ENCODE assay signal across 18 cellular contexts in the genomic region with DNA sequence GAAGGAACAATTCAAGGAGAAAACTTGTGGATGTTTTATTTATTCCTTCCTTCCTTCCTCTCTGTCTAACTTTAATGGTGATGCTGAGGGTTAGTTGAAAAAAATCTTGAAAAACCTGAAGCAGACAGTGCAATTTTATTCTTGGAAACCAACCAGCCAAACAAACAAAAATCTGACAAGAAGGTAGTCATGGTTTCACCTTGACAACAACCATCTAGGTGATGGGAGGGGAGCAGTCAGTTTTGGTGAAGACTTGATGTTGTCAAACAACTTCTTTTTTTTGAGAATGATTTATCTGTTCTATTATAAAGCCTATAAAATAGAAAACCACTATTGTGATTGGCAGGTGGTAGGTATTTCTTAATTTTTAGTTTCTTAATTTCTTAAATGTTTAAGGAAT.
DNase-seq lines count a peak whose midpoint lies in the region; ATAC-seq and TF ChIP-seq lines count a peak whose summit lies in the region.
"Had no signal": no experiment of that assay in that cellular context is flagged by ENCODE, and none has a peak within 500 bp of the region (broad histone marks: within the 10 kb centered on the region; RNA-seq: fewer than 3 reads in every experiment).

No MANE protein-coding gene starts in this region.

- intact Hi-C loops in activated naive CD4-positive, alpha-beta T cell treated with anti-CD3 and anti-CD28 coated beads for 36 hours (cut with micrococcal nuclease) = loop anchor here (1.0 to 10.0 kb wide), 2 partner anchors 21 to 679 kb away; no protein-coding TSS in a partner anchor
- intact Hi-C loops in transverse colon (cut with DNase I; ENCODE audit: low total_unique reads) = no loop called here

- H3K4me1 ChIP-seq in transverse colon = peaks cover 0 to 11% (median 0%) of the 10 kb centered on the region in 4 donors
- H3K4me1 ChIP-seq: foreskin keratinocyte, right atrium auricular region had no signal

- peaks cover 88% of the 10 kb centered on the region for H3K4me1 Mint-ChIP-seq in activated naive CD4-positive, alpha-beta T cell treated with anti-CD3 and anti-CD28 coated beads for 36 hours (ENCODE audit: low read depth)
- peaks cover 76% of the 10 kb centered on the region for H3K4me1 Mint-ChIP-seq in T-helper 2 cell treated with Interferon-gamma antibody and Interleukin-4, amounts not matched to agents 5 μg/mL and 100 μg/mL, for 36 hours (ENCODE audit: low read depth)
- peaks cover 42 to 68% of the 10 kb centered on the region in 2 donors for H3K4me1 Mint-ChIP-seq in effector memory CD8-positive, alpha-beta T cell (ENCODE audit: low read depth in 2 of 2)
- H3K4me1 Mint-ChIP-seq in stimulated activated naive B cell treated with anti-CD40 and anti-IgM and Interleukin-4, amounts not matched to agents 10 μg/mL and 1 μg/mL and 100 μg/mL, for 72 hours = peaks cover 9 to 13% of the 10 kb centered on the region in 2 donors
- H3K4me1 Mint-ChIP-seq: WTC11 had no signal

- H3K27me3 Mint-ChIP-seq in activated naive CD4-positive, alpha-beta T cell treated with anti-CD3 and anti-CD28 coated beads for 36 hours (ENCODE audit: low read depth) = no peaks in the 10 kb centered on the region
- no peaks in the 10 kb centered on the region for H3K27me3 Mint-ChIP-seq in T-helper 2 cell treated with Interferon-gamma antibody and Interleukin-4, amounts not matched to agents 5 μg/mL and 100 μg/mL, for 36 hours (ENCODE audit: low read depth)
- no peaks in the 10 kb centered on the region for H3K27me3 Mint-ChIP-seq in effector memory CD8-positive, alpha-beta T cell
- H3K27me3 Mint-ChIP-seq in stimulated activated naive B cell treated with anti-CD40 and anti-IgM and Interleukin-4, amounts not matched to agents 10 μg/mL and 1 μg/mL and 100 μg/mL, for 72 hours = no peaks in the 10 kb centered on the region

- in situ Hi-C loops in transverse colon (cut with MboI; ENCODE audit: low pct_ligation_motif_present in 1 of 4, low pct_unique_long_range_greater_than_20kb in 1 of 4, low sequenced_read_pairs in 3 of 4) = no loop called here

- no peak overlapping the region for H3K4me3 ChIP-seq in transverse colon
- H3K4me3 ChIP-seq: lower lobe of right lung, PC-9, right atrium auricular region, SK-N-MC had no signal

- CTCF ChIA-PET in activated naive CD4-positive, alpha-beta T cell treated with anti-CD3 and anti-CD28 coated beads for 36 hours (lab: Charles Lee) = interaction anchor here (1.0 to 1.8 kb wide), 3 partner anchors 10 to 634 kb away, joined by 3 to 5 read pairs (median 3); no protein-coding TSS in a partner anchor

- H3K9me3 Mint-ChIP-seq in activated naive CD4-positive, alpha-beta T cell treated with anti-CD3 and anti-CD28 coated beads for 36 hours = no peaks in the 10 kb centered on the region
- H3K9me3 Mint-ChIP-seq in T-helper 2 cell treated with Interferon-gamma antibody and Interleukin-4, amounts not matched to agents 5 μg/mL and 100 μg/mL, for 36 hours = no peaks in the 10 kb centered on the region
- H3K9me3 Mint-ChIP-seq in effector memory CD8-positive, alpha-beta T cell = peaks cover 0 to 10% of the 10 kb centered on the region in 2 donors
- H3K9me3 Mint-ChIP-seq in stimulated activated naive B cell treated with anti-CD40 and anti-IgM and Interleukin-4, amounts not matched to agents 10 μg/mL and 1 μg/mL and 100 μg/mL, for 72 hours = peaks cover 0 to 2% of the 10 kb centered on the region in 2 donors
- H3K9me3 Mint-ChIP-seq: WTC11 had no signal

- H3K27me3 ChIP-seq in transverse colon = no peaks in the 10 kb centered on the region
- H3K27me3 ChIP-seq: foreskin keratinocyte, right atrium auricular region had no signal

- H3K36me3 Mint-ChIP-seq in activated naive CD4-positive, alpha-beta T cell treated with anti-CD3 and anti-CD28 coated beads for 36 hours (ENCODE audit: low read depth) = peaks cover 20% of the 10 kb centered on the region
- H3K36me3 Mint-ChIP-seq in T-helper 2 cell treated with Interferon-gamma antibody and Interleukin-4, amounts not matched to agents 5 μg/mL and 100 μg/mL, for 36 hours (ENCODE audit: low read depth) = peaks cover 55% of the 10 kb centered on the region
- H3K36me3 Mint-ChIP-seq in effector memory CD8-positive, alpha-beta T cell (ENCODE audit: insufficient read depth) = peaks cover 39% of the 10 kb centered on the region
- H3K36me3 Mint-ChIP-seq in stimulated activated naive B cell treated with anti-CD40 and anti-IgM and Interleukin-4, amounts not matched to agents 10 μg/mL and 1 μg/mL and 100 μg/mL, for 72 hours = peaks cover 7 to 17% of the 10 kb centered on the region in 2 donors

- H3K27ac ChIP-seq in transverse colon = no peak overlapping the region
- H3K27ac ChIP-seq: foreskin keratinocyte, lower lobe of right lung, PC-9, right atrium auricular region, SK-N-MC had no signal

- ATAC-seq in effector memory CD8-positive, alpha-beta T cell (replicated peaks) = peak; percentile 83
- no peak for ATAC-seq in stimulated activated naive B cell treated with anti-CD40 and anti-IgM and Interleukin-4, amounts not matched to agents 10 μg/mL and 1 μg/mL and 100 μg/mL, for 72 hours (replicated peaks)
- ATAC-seq: foreskin keratinocyte, lower lobe of right lung, WTC11 had no signal

- peak overlapping the region; percentile 96 for H3K27ac Mint-ChIP-seq in activated naive CD4-positive, alpha-beta T cell treated with anti-CD3 and anti-CD28 coated beads for 36 hours
- H3K27ac Mint-ChIP-seq in T-helper 2 cell treated with Interferon-gamma antibody and Interleukin-4, amounts not matched to agents 5 μg/mL and 100 μg/mL, for 36 hours = peak overlapping the region; percentile 93
- H3K27ac Mint-ChIP-seq in effector memory CD8-positive, alpha-beta T cell = peak overlapping the region; percentile 96 to 98
- H3K27ac Mint-ChIP-seq in stimulated activated naive B cell treated with anti-CD40 and anti-IgM and Interleukin-4, amounts not matched to agents 10 μg/mL and 1 μg/mL and 100 μg/mL, for 72 hours = peak overlapping the region; percentile 51
- H3K27ac Mint-ChIP-seq: WTC11 had no signal

- no peak overlapping the region for H3K4me3 Mint-ChIP-seq in activated naive CD4-positive, alpha-beta T cell treated with anti-CD3 and anti-CD28 coated beads for 36 hours
- H3K4me3 Mint-ChIP-seq in T-helper 2 cell treated with Interferon-gamma antibody and Interleukin-4, amounts not matched to agents 5 μg/mL and 100 μg/mL, for 36 hours = peak overlapping the region; percentile 79
- peak overlapping the region; percentile 71 to 81 for H3K4me3 Mint-ChIP-seq in effector memory CD8-positive, alpha-beta T cell
- no peak overlapping the region for H3K4me3 Mint-ChIP-seq in stimulated activated naive B cell treated with anti-CD40 and anti-IgM and Interleukin-4, amounts not matched to agents 10 μg/mL and 1 μg/mL and 100 μg/mL, for 72 hours
- H3K4me3 Mint-ChIP-seq: WTC11 had no signal

- no peak for TF ChIP-seq CTCF in transverse colon (IDR thresholded peaks at IDR 0.05)

- DNase-seq in activated naive CD4-positive, alpha-beta T cell treated with anti-CD3 and anti-CD28 coated beads for 36 hours = peak; percentile 40
- no peak for DNase-seq in activated naive CD4-positive, alpha-beta T cell treated with anti-CD3 and anti-CD28 coated beads, Interleukin-2, amount 50 U/mL, for 16 hours
- no peak for DNase-seq in T-helper 2 cell treated with Interferon-gamma antibody and Interleukin-4, amounts not matched to agents 5 μg/mL and 100 μg/mL, for 36 hours (ENCODE audit: low spot score)
- DNase-seq in effector memory CD8-positive, alpha-beta T cell = peak in 2 of 3 experiments; percentile 43 to 51
- DNase-seq in stimulated activated naive B cell treated with anti-CD40 and anti-IgM and Interleukin-4, amounts not matched to agents 10 μg/mL and 1 μg/mL and 100 μg/mL, for 72 hours = no peak
- DNase-seq in superior temporal gyrus (ENCODE audit: extremely low spot score) (no peak), NCI-H128 (lab: John Stamatoyannopoulos, UW; ENCODE audit: unreplicated experiment) (no peak), transverse colon (no peak)
- DNase-seq: activated effector memory CD4-positive, alpha-beta T cell treated with anti-CD3 and anti-CD28 coated beads, Interleukin-2, amount 50 U/mL, for 16 hours; foreskin keratinocyte; lower lobe of right lung; NCI-H187 treated with DMSO at 0.1 percent for 48 hours; NCI-H510A treated with DMSO at 0.1 percent for 48 hours; PC-9; stimulated activated CD4-positive, alpha-beta T cell treated with anti-CD3 and anti-CD28 coated beads, Interleukin-1b, Interleukin-23, amount 100 ng/mL, for 48 hours had no signal

- no peak for TF ChIP-seq POLR2A in transverse colon (IDR thresholded peaks at IDR 0.05)

- no peak for TF ChIP-seq EP300 in transverse colon (IDR thresholded peaks at IDR 0.05; ENCODE audit: low read depth)

- no peaks in the 10 kb centered on the region for H3K36me3 ChIP-seq in transverse colon
- H3K36me3 ChIP-seq: lower lobe of right lung, right atrium auricular region had no signal

- H3K9me3 ChIP-seq in transverse colon = no peaks in the 10 kb centered on the region
- H3K9me3 ChIP-seq: lower lobe of right lung, right atrium auricular region had no signal

Comparison
In these comparisons a context has a peak if more than half of its experiments do, and no peak if none do; other contexts are left out.
1. DNase-seq: peak in activated naive CD4-positive, alpha-beta T cell treated with anti-CD3 and anti-CD28 coated beads for 36 hours (single experiment) and effector memory CD8-positive, alpha-beta T cell (2 of 3); none in activated naive CD4-positive, alpha-beta T cell treated with anti-CD3 and anti-CD28 coated beads, Interleukin-2, amount 50 U/mL, for 16 hours (single experiment), T-helper 2 cell treated with Interferon-gamma antibody and Interleukin-4, amounts not matched to agents 5 μg/mL and 100 μg/mL, for 36 hours (single experiment), stimulated activated naive B cell treated with anti-CD40 and anti-IgM and Interleukin-4, amounts not matched to agents 10 μg/mL and 1 μg/mL and 100 μg/mL, for 72 hours (single experiment), superior temporal gyrus (single experiment), NCI-H128 (single experiment) and transverse colon (single experiment).
2. H3K4me3 Mint-ChIP-seq: peak in T-helper 2 cell treated with Interferon-gamma antibody and Interleukin-4, amounts not matched to agents 5 μg/mL and 100 μg/mL, for 36 hours (single experiment) and effector memory CD8-positive, alpha-beta T cell (2 of 2); none in activated naive CD4-positive, alpha-beta T cell treated with anti-CD3 and anti-CD28 coated beads for 36 hours (single experiment) and stimulated activated naive B cell treated with anti-CD40 and anti-IgM and Interleukin-4, amounts not matched to agents 10 μg/mL and 1 μg/mL and 100 μg/mL, for 72 hours (0 of 2).
3. Peak in every context shown above with its lines, with median percentiles within 50 percentile points of each other: H3K27ac Mint-ChIP-seq.